Comparison of ENCODE assay signal across 21 cellular contexts in genomic region chr3:65398953-65399352, GRCh38.
DNase-seq lines count a peak whose midpoint lies in the region; FAIRE-seq and TF ChIP-seq lines count a peak whose summit lies in the region.
"Had no signal": no experiment of that assay in that cellular context is flagged by ENCODE, and none has a peak within 500 bp of the region (broad histone marks: within the 10 kb centered on the region; RNA-seq: fewer than 3 reads in every experiment).

No MANE protein-coding gene starts in this region.

- H3K4me1 Mint-ChIP-seq in activated CD4-positive, alpha-beta memory T cell treated with anti-CD3 and anti-CD28 coated beads for 36 hours (ENCODE audit: low read depth), result no peaks in the 10 kb centered on the region
- H3K4me1 Mint-ChIP-seq: activated naive CD8-positive, alpha-beta T cell treated with anti-CD3 and anti-CD28 coated beads, Interleukin-2, amount 10 ng/mL, durations not matched to agents 7 days and 5 days had no signal

- TF ChIP-seq CTCF in astrocyte of the cerebellum (IDR thresholded peaks at IDR 0.05; ENCODE audit: low read depth, low read length, missing control alignments) (no peak), fibroblast of villous mesenchyme (IDR thresholded peaks at IDR 0.05; ENCODE audit: insufficient read depth, low read depth, low read length) (no peak), GM10266 (IDR thresholded peaks at IDR 0.05; ENCODE audit: control insufficient read depth, insufficient read depth, low read depth, missing control alignments) (no peak)

- CTCF ChIA-PET in activated CD4-positive, alpha-beta memory T cell treated with anti-CD3 and anti-CD28 coated beads for 36 hours (lab: Charles Lee), result no interaction called here

- intact Hi-C loops in activated CD4-positive, alpha-beta memory T cell treated with anti-CD3 and anti-CD28 coated beads for 36 hours (cut with micrococcal nuclease), result no loop called here

- in situ Hi-C loops in astrocyte of the cerebellum (cut with HindIII; ENCODE audit: low sequenced_read_pairs), result no loop called here

- peaks cover 2% of the 10 kb centered on the region for H3K9me3 Mint-ChIP-seq in activated CD4-positive, alpha-beta memory T cell treated with anti-CD3 and anti-CD28 coated beads for 36 hours
- H3K9me3 Mint-ChIP-seq: T-helper 1 cell treated with Interleukin-12 subunit alpha and Interleukin-12 subunit beta and Interleukin-4 antibody, amounts not matched to agents 30 μg/mL and 1 μg/mL, for 36 hours had no signal

- peak; percentile 68 for DNase-seq in HT1080 (ENCODE audit: low read depth)
- DNase-seq in astrocyte of the cerebellum (ENCODE audit: low read depth), result peak; percentile 27
- peak; percentile 5 for DNase-seq in fibroblast of villous mesenchyme (ENCODE audit: low read depth)
- peak; percentile 4 for DNase-seq in urothelium cell line (ENCODE audit: low spot score)
- no peak for DNase-seq in activated CD4-positive, alpha-beta memory T cell treated with anti-CD3 and anti-CD28 coated beads for 36 hours
- no peak for DNase-seq in GM10266 (ENCODE audit: extremely low spot score)
- no peak for DNase-seq in NCI-H345 treated with DMSO at 0.1 percent for 48 hours (lab: John Stamatoyannopoulos, UW; ENCODE audit: unreplicated experiment)
- DNase-seq: activated CD8-positive, alpha-beta memory T cell treated with anti-CD3 and anti-CD28 coated beads, Interleukin-2, amount 50 U/mL, for 48 hours; activated naive CD8-positive, alpha-beta T cell treated with anti-CD3 and anti-CD28 coated beads, Interleukin-2, amount 10 ng/mL, durations not matched to agents 7 days and 5 days; caudate nucleus; DND-41; KG1; left ventricle myocardium superior; NCI-H187; psoas muscle; stimulated activated CD4-positive, alpha-beta T cell treated with anti-CD3 and anti-CD28 coated beads, Interleukin-4, amount 100 ng/mL, for 1 hour; tibial artery had no signal

- FAIRE-seq in urothelium cell line (lab: Jason Lieb, UNC), result no peak

- no peaks in the 10 kb centered on the region for H3K36me3 Mint-ChIP-seq in activated CD4-positive, alpha-beta memory T cell treated with anti-CD3 and anti-CD28 coated beads for 36 hours
- H3K36me3 Mint-ChIP-seq: activated naive CD8-positive, alpha-beta T cell treated with anti-CD3 and anti-CD28 coated beads, Interleukin-2, amount 10 ng/mL, durations not matched to agents 7 days and 5 days had no signal

- no peak overlapping the region for H3K27ac Mint-ChIP-seq in activated CD4-positive, alpha-beta memory T cell treated with anti-CD3 and anti-CD28 coated beads for 36 hours
- H3K27ac Mint-ChIP-seq: activated naive CD8-positive, alpha-beta T cell treated with anti-CD3 and anti-CD28 coated beads, Interleukin-2, amount 10 ng/mL, durations not matched to agents 7 days and 5 days; stimulated activated naive CD8-positive, alpha-beta T cell treated with anti-CD3 and anti-CD28 coated beads, Interleukin-15, Interleukin-2, amounts not matched to agents 100 ng/mL and 50 ng/mL, for 24 hours; T-helper 1 cell treated with Interleukin-12 subunit alpha and Interleukin-12 subunit beta and Interleukin-4 antibody, amounts not matched to agents 30 μg/mL and 1 μg/mL, for 36 hours had no signal

- POLR2A ChIA-PET in activated CD4-positive, alpha-beta memory T cell treated with anti-CD3 and anti-CD28 coated beads for 36 hours (lab: Charles Lee), result interaction anchor here (0.5 kb wide), 1 partner anchor 51 kb away, joined by 3 read pairs; no protein-coding TSS in a partner anchor

- no peaks in the 10 kb centered on the region for H3K27me3 Mint-ChIP-seq in activated CD4-positive, alpha-beta memory T cell treated with anti-CD3 and anti-CD28 coated beads for 36 hours
- H3K27me3 Mint-ChIP-seq: activated naive CD8-positive, alpha-beta T cell treated with anti-CD3 and anti-CD28 coated beads, Interleukin-2, amount 10 ng/mL, durations not matched to agents 7 days and 5 days; stimulated activated naive CD8-positive, alpha-beta T cell treated with anti-CD3 and anti-CD28 coated beads, Interleukin-15, Interleukin-2, amounts not matched to agents 100 ng/mL and 50 ng/mL, for 24 hours had no signal

- H3K4me3 ChIP-seq in astrocyte of the cerebellum (ENCODE audit: low read depth, low read length), result no peak overlapping the region
- no peak overlapping the region for H3K4me3 ChIP-seq in fibroblast of villous mesenchyme (ENCODE audit: low read depth, low read length)
- H3K4me3 ChIP-seq: PC-9, psoas muscle, SJSA1, tibial artery had no signal

- no peak overlapping the region for H3K4me3 Mint-ChIP-seq in activated CD4-positive, alpha-beta memory T cell treated with anti-CD3 and anti-CD28 coated beads for 36 hours
- H3K4me3 Mint-ChIP-seq: activated naive CD8-positive, alpha-beta T cell treated with anti-CD3 and anti-CD28 coated beads, Interleukin-2, amount 10 ng/mL, durations not matched to agents 7 days and 5 days; stimulated activated naive CD8-positive, alpha-beta T cell treated with anti-CD3 and anti-CD28 coated beads, Interleukin-15, Interleukin-2, amounts not matched to agents 100 ng/mL and 50 ng/mL, for 24 hours; T-helper 1 cell treated with Interleukin-12 subunit alpha and Interleukin-12 subunit beta and Interleukin-4 antibody, amounts not matched to agents 30 μg/mL and 1 μg/mL, for 36 hours had no signal

Comparison
In these comparisons a context has a peak if more than half of its experiments do, and no peak if none do; other contexts are left out.
1. DNase-seq: peak in HT1080 (single experiment), astrocyte of the cerebellum (single experiment), fibroblast of villous mesenchyme (single experiment) and urothelium cell line (single experiment); none in activated CD4-positive, alpha-beta memory T cell treated with anti-CD3 and anti-CD28 coated beads for 36 hours (single experiment), GM10266 (single experiment) and NCI-H345 treated with DMSO at 0.1 percent for 48 hours (single experiment).